21 cellular contexts compared by ENCODE assay signal in genomic region chr2:45045706-45046105, GRCh38. TPM values are rescaled to one million over a fixed set of nuclear protein-coding genes. Genes with fewer than 3 reads are reported as not detected.
"Had no signal": no experiment of that assay in that cellular context is flagged by ENCODE, and none has a peak within 500 bp of the region (broad histone marks: within the 10 kb centered on the region; RNA-seq: fewer than 3 reads in every experiment).

No MANE protein-coding gene starts in this region.

- ATAC-seq: activated CD4-positive, CD25-positive, alpha-beta regulatory T cell treated with anti-CD3 and anti-CD28 coated beads, Interleukin-2, amount 50 U/mL, for 24 hours; activated CD8-positive, alpha-beta T cell treated with anti-CD3 and anti-CD28 coated beads, Interleukin-2, amount 10 ng/mL, durations not matched to agents 7 days and 5 days; heart right ventricle; psoas muscle; right cardiac atrium; stimulated activated naive CD8-positive, alpha-beta T cell treated with anti-CD3 and anti-CD28 coated beads, Interleukin-15, amount 100 ng/mL, for 72 hours had no signal

- DNase-seq: activated CD4-positive, alpha-beta T cell treated with anti-CD3 and anti-CD28 coated beads, Interleukin-2, amount 10 ng/mL, durations not matched to agents 7 days and 5 days; activated CD8-positive, alpha-beta T cell treated with anti-CD3 and anti-CD28 coated beads, Interleukin-2, amount 10 ng/mL, durations not matched to agents 7 days and 5 days; activated naive CD4-positive, alpha-beta T cell treated with Interleukin-2 at 50 U/mL for 16 hours; activated T-cell treated with anti-CD3 and anti-CD28 coated beads, Interleukin-2, amount 50 U/mL, for 24 hours; heart right ventricle; immature natural killer cell; naive B cell; ovary; psoas muscle; right cardiac atrium; small intestine; stimulated activated CD4-positive, alpha-beta T cell treated with anti-CD3 and anti-CD28 coated beads, Interleukin-15, amount 100 ng/mL, for 24 hours; stimulated activated CD4-positive, alpha-beta T cell treated with anti-CD3 and anti-CD28 coated beads, Interleukin-2, amount 100 ng/mL, for 48 hours; stimulated activated naive CD8-positive, alpha-beta T cell treated with anti-CD3 and anti-CD28 coated beads, Interleukin-15, amount 100 ng/mL, for 72 hours; transverse colon; uterus had no signal

- H3K4me3 ChIP-seq: coronary artery, heart right ventricle, ovary, psoas muscle, suprapubic skin, transverse colon, uterus had no signal

RNA-seq across cellular contexts. Expression of gene SIX2, which starts 36.5 kb away (rescaled TPM):
- total RNA-seq: activated CD4-positive, alpha-beta T cell treated with anti-CD3 and anti-CD28 coated beads, Interleukin-2, amount 10 ng/mL, durations not matched to agents 7 days and 5 days; activated CD8-positive, alpha-beta T cell treated with anti-CD3 and anti-CD28 coated beads, Interleukin-2, amount 10 ng/mL, durations not matched to agents 7 days and 5 days; activated T-helper 2 cell treated with anti-CD3 and anti-CD28 coated beads, Interferon-gamma antibody, Interleukin-2, Interleukin-4, amounts not matched to agents 10 μg/mL and 5 μg/mL and 100 μg/mL, durations not matched to agents 14 hours and 24 hours and 36 hours; liver had no signal
